28 cellular contexts compared by ENCODE assay signal in genomic region chr3:12689997-12690711, GRCh38. TPM values are rescaled to one million over a fixed set of nuclear protein-coding genes. Genes with fewer than 3 reads are reported as not detected.
DNase-seq lines count a peak whose midpoint lies in the region; ATAC-seq, FAIRE-seq and TF ChIP-seq lines count a peak whose summit lies in the region.
"Had no signal": no experiment of that assay in that cellular context is flagged by ENCODE, and none has a peak within 500 bp of the region (broad histone marks: within the 10 kb centered on the region; RNA-seq: fewer than 3 reads in every experiment).

No MANE protein-coding gene starts in this region.

- FAIRE-seq in GM12878 (lab: Jason Lieb, UNC): no peak
- FAIRE-seq: A204.1, HTR-8/SVneo, RCC 7860 had no signal

- DNase-seq in left ventricle myocardium inferior: no peak
- no peak for DNase-seq in heart left ventricle
- no peak for DNase-seq in GM12878 (ENCODE audit: low read depth, low spot score)
- no peak for DNase-seq in NOMO-1 treated with dmso at 0.1 percent for 144 hours (lab: John Stamatoyannopoulos, UW; ENCODE audit: unreplicated experiment)
- no peak for DNase-seq in putamen (ENCODE audit: low spot score)
- no peak for DNase-seq in smooth muscle cell (lab: John Stamatoyannopoulos, UW; ENCODE audit: unreplicated experiment)
- DNase-seq: AML-193; CD8-positive, alpha-beta T cell; DMS 273 treated with DMSO at 0.1 percent for 48 hours; DND-41; GM23248; H7; HFFc6; Karpas-422; NCI-H1092; NCI-H1436; NCI-H187 treated with DMSO at 0.1 percent for 48 hours; NCI-H2107; NCI-H524; NCI-H774; SK-N-SH; SW 1271 had no signal

- no TSS peak for BruUV-seq in GM12878 (replicated peaks; lab: Mats Ljungman, UMichigan)

- H2AFZ ChIP-seq in KMS-11 (ENCODE audit: low read depth) (peak overlapping the region; percentile 22; the same call in 1 of the 2 replicates), GM12878 (ENCODE audit: control insufficient read depth, low read depth, low read length) (no peak overlapping the region), parathyroid adenoma (peak overlapping the region; percentile 36), smooth muscle cell (ENCODE audit: low read depth) (no peak overlapping the region)
- H2AFZ ChIP-seq: GM23248 had no signal

- H3K27me3 ChIP-seq in left ventricle myocardium inferior (ENCODE audit: low read depth): no peaks in the 10 kb centered on the region
- no peaks in the 10 kb centered on the region for H3K27me3 ChIP-seq in heart left ventricle
- no peaks in the 10 kb centered on the region for H3K27me3 ChIP-seq in KMS-11 (ENCODE audit: insufficient read depth, low read depth)
- H3K27me3 ChIP-seq in GM12878 (replicated peaks in 1 of 2; ENCODE audit: control insufficient read depth in 2 of 2, insufficient read depth in 2 of 2, low read length in 1 of 2): no peaks in the 10 kb centered on the region
- no peaks in the 10 kb centered on the region for H3K27me3 ChIP-seq in parathyroid adenoma (ENCODE audit: control insufficient read depth, insufficient read depth, low read length)
- H3K27me3 ChIP-seq in smooth muscle cell (ENCODE audit: low read depth): no peaks in the 10 kb centered on the region
- H3K27me3 ChIP-seq: BLaER1 treated with 17β-estradiol and CSF1 and Interleukin-3, amounts not matched to agents 10 nM and 100 nM had no signal

- intact Hi-C loops in left ventricle myocardium inferior (cut with micrococcal nuclease) (no loop called here), heart left ventricle (cut with DNase I) (no loop called here), GM12878 (cut with micrococcal nuclease; ENCODE audit: unreplicated experiment) (no loop called here)

- no peak for TF ChIP-seq EP300 in GM12878 (IDR thresholded peaks at IDR 0.05; ENCODE audit: borderline replicate concordance in 1 of 2, control insufficient read depth in 1 of 2, low read depth in 2 of 2, low read length in 2 of 2)

- TF ChIP-seq POLR2A in heart left ventricle (IDR thresholded peaks at IDR 0.05): no peak
- TF ChIP-seq POLR2A in GM12878 (IDR thresholded peaks at IDR 0.05; ENCODE audit: low read depth, low read length): no peak

- no peaks in the 10 kb centered on the region for H3F3A ChIP-seq in smooth muscle cell (ENCODE audit: low read depth)

- H3K79me2 ChIP-seq in KMS-11 (ENCODE audit: insufficient read depth, low read depth): no peaks in the 10 kb centered on the region
- no peaks in the 10 kb centered on the region for H3K79me2 ChIP-seq in GM12878 (ENCODE audit: control insufficient read depth, insufficient read depth, low read length)
- no peaks in the 10 kb centered on the region for H3K79me2 ChIP-seq in parathyroid adenoma
- H3K79me2 ChIP-seq in smooth muscle cell (ENCODE audit: low read depth): no peaks in the 10 kb centered on the region

- H3K4me2 ChIP-seq in KMS-11: 0 out of 2 replicates have a peak overlapping the region, but pooled peaks have one; percentile 39
- H3K4me2 ChIP-seq in GM12878 (ENCODE audit: control insufficient read depth, insufficient read depth): no peak overlapping the region
- H3K4me2 ChIP-seq in parathyroid adenoma (ENCODE audit: low read length): no peak overlapping the region
- H3K4me2 ChIP-seq in smooth muscle cell: no peak overlapping the region
- H3K4me2 ChIP-seq: BLaER1 treated with 17β-estradiol and CSF1 and Interleukin-3, amounts not matched to agents 10 nM and 100 nM; SK-N-SH had no signal

- peak overlapping the region; percentile 23 for H3K27ac ChIP-seq in left ventricle myocardium inferior (replicated peaks)
- no peak overlapping the region for H3K27ac ChIP-seq in heart left ventricle
- no peak overlapping the region for H3K27ac ChIP-seq in KMS-11
- H3K27ac ChIP-seq in GM12878 (ENCODE audit: control insufficient read depth, insufficient read depth): no peak overlapping the region
- H3K27ac ChIP-seq in parathyroid adenoma: no peak overlapping the region
- H3K27ac ChIP-seq in smooth muscle cell (ENCODE audit: low read depth): no peak overlapping the region
- H3K27ac ChIP-seq: BLaER1 treated with 17β-estradiol and CSF1 and Interleukin-3, amounts not matched to agents 10 nM and 100 nM; GM23248 had no signal

- RAD21 ChIA-PET in GM12878 (lab: Charles Lee; ENCODE audit: unreplicated experiment): no interaction called here

- in situ Hi-C loops in GM12878 (cut with MboI): no loop called here

- SMC1A ChIA-PET in GM12878 (lab: Charles Lee; ENCODE audit: uncharacterized antibody, unreplicated experiment): no interaction called here

- 75 to 91% (median 77%) methylated on average over 5 to 11 of the region's 11 CpGs for WGBS in heart left ventricle, 4 donors
- 51% methylated on average over 11 of the region's 11 CpGs for WGBS in GM12878 (ENCODE audit: insufficient coverage, insufficient replicate concordance, low lambda C conversion rate, missing lambda C conversion rate)
- 82% methylated on average over 11 of the region's 11 CpGs for WGBS in smooth muscle cell (ENCODE audit: low lambda C conversion rate)

- TF ChIP-seq CTCF in left ventricle myocardium inferior (IDR thresholded peaks at IDR 0.05; ENCODE audit: borderline replicate concordance): no peak
- TF ChIP-seq CTCF in heart left ventricle (IDR thresholded peaks at IDR 0.05): no peak
- TF ChIP-seq CTCF in KMS-11 (conservative IDR thresholded peaks at IDR 0.05; ENCODE audit: low read depth, low read length): no peak
- no peak for TF ChIP-seq CTCF in GM12878 (IDR thresholded peaks at IDR 0.05 in 2 of 3, conservative IDR thresholded peaks at IDR 0.05 in 1 of 3; ENCODE audit: control insufficient read depth in 2 of 3, extremely low read depth in 1 of 3, insufficient read depth in 1 of 3, low read depth in 3 of 3, low read length in 3 of 3)
- TF ChIP-seq CTCF in parathyroid adenoma (IDR thresholded peaks at IDR 0.05): no peak
- TF ChIP-seq CTCF in smooth muscle cell (IDR thresholded peaks at IDR 0.05; ENCODE audit: borderline replicate concordance, insufficient read depth, poor library complexity, severe bottlenecking): no peak

- H3K9ac ChIP-seq in KMS-11 (no peak overlapping the region), GM12878 (ENCODE audit: control insufficient read depth, insufficient read depth, low read length) (no peak overlapping the region), parathyroid adenoma (no peak overlapping the region), smooth muscle cell (ENCODE audit: low read depth) (no peak overlapping the region)
- H3K9ac ChIP-seq: BLaER1 treated with 17β-estradiol and CSF1 and Interleukin-3, amounts not matched to agents 10 nM and 100 nM; GM23248; SK-N-SH had no signal

- no peaks in the 10 kb centered on the region for H3K36me3 ChIP-seq in left ventricle myocardium inferior
- H3K36me3 ChIP-seq in heart left ventricle: no peaks in the 10 kb centered on the region
- H3K36me3 ChIP-seq in KMS-11 (ENCODE audit: insufficient read depth): no peaks in the 10 kb centered on the region
- H3K36me3 ChIP-seq in GM12878 (ENCODE audit: control insufficient read depth in 2 of 2, insufficient read depth in 2 of 2, low read length in 1 of 2): no peaks in the 10 kb centered on the region
- H3K36me3 ChIP-seq in parathyroid adenoma (ENCODE audit: control insufficient read depth, insufficient read depth, low read length): no peaks in the 10 kb centered on the region
- H3K36me3 ChIP-seq in smooth muscle cell (ENCODE audit: low read depth): no peaks in the 10 kb centered on the region
- H3K36me3 ChIP-seq: BLaER1 treated with 17β-estradiol and CSF1 and Interleukin-3, amounts not matched to agents 10 nM and 100 nM had no signal

- ATAC-seq in heart left ventricle: no peak
- ATAC-seq in GM12878: no peak
- ATAC-seq: CD8-positive, alpha-beta T cell had no signal

- POLR2A ChIA-PET in GM12878 (lab: Charles Lee): no interaction called here

- TF ChIP-seq RAD21 in GM12878 (IDR thresholded peaks at IDR 0.05; ENCODE audit: insufficient read depth, low read depth, low read length): no peak

- H3K4me3 ChIP-seq in left ventricle myocardium inferior (no peak overlapping the region), heart left ventricle (no peak overlapping the region), KMS-11 (IDR thresholded peaks at IDR 0.05; ENCODE audit: insufficient read depth, low read depth, low read length) (no peak overlapping the region), GM12878 (no peak overlapping the region), parathyroid adenoma (ENCODE audit: low read depth, low read length) (no peak overlapping the region), smooth muscle cell (no peak overlapping the region)
- H3K4me3 ChIP-seq: BLaER1 treated with 17β-estradiol and CSF1 and Interleukin-3, amounts not matched to agents 10 nM and 100 nM; GM23248 had no signal

- CTCF ChIA-PET in GM12878 (lab: Yijun Ruan, JAX): no interaction called here

- H3K4me1 ChIP-seq in left ventricle myocardium inferior (peaks cover 2% of the 10 kb centered on the region), heart left ventricle (peaks cover 0 to 13% (median 0%) of the 10 kb centered on the region in 12 donors), KMS-11 (ENCODE audit: low read depth, poor library complexity, severe bottlenecking) (peaks cover 15% of the 10 kb centered on the region), GM12878 (ENCODE audit: control insufficient read depth, insufficient read depth, low read length) (no peaks in the 10 kb centered on the region), parathyroid adenoma (peaks cover 13% of the 10 kb centered on the region), smooth muscle cell (ENCODE audit: low read depth) (no peaks in the 10 kb centered on the region)

- H4K20me1 ChIP-seq in KMS-11 (ENCODE audit: insufficient read depth): no peaks in the 10 kb centered on the region
- H4K20me1 ChIP-seq in GM12878 (ENCODE audit: control insufficient read depth, insufficient read depth): no peaks in the 10 kb centered on the region
- no peaks in the 10 kb centered on the region for H4K20me1 ChIP-seq in smooth muscle cell (ENCODE audit: low read depth)
- H4K20me1 ChIP-seq: BLaER1 treated with 17β-estradiol and CSF1 and Interleukin-3, amounts not matched to agents 10 nM and 100 nM had no signal

- H3K9me3 ChIP-seq in left ventricle myocardium inferior (replicated peaks) (no peaks in the 10 kb centered on the region), heart left ventricle (no peaks in the 10 kb centered on the region), GM12878 (replicated peaks; ENCODE audit: control insufficient read depth, insufficient read depth, low read length) (no peaks in the 10 kb centered on the region), parathyroid adenoma (ENCODE audit: control insufficient read depth, low read length) (no peaks in the 10 kb centered on the region), smooth muscle cell (replicated peaks; ENCODE audit: low read depth) (no peaks in the 10 kb centered on the region)
- H3K9me3 ChIP-seq: BLaER1 treated with 17β-estradiol and CSF1 and Interleukin-3, amounts not matched to agents 10 nM and 100 nM; SK-N-SH had no signal

RNA-seq across cellular contexts. Expression of gene RAF1, which starts 26.2 kb away (rescaled TPM):
- total RNA-seq in left ventricle myocardium inferior (137 TPM), heart left ventricle (100 to 1,000 TPM in 8 of 9 donors, 10 to 100 TPM in 1; 99.2 to 197 (median 135) TPM), GM12878 (2014; rRNA removed) (109 and 120 TPM in 2 replicates), GM12878 (2014; rRNA removed; fragmentation: Illumina TruSeq; extraction: Trizol) (77.2 and 81.3 TPM in 2 replicates), GM12878 (2021) (64.9 and 74.4 TPM in 2 replicates), smooth muscle cell (72.2 and 75.4 TPM in 2 replicates)
- polyA plus RNA-seq in heart left ventricle (100 to 1,000 TPM in 1 of 2 donors, 10 to 100 TPM in 1; 62.7 to 159 TPM), GM12878 (2011; rRNA removed) (130 and 151 TPM in 2 replicates), GM12878 (2014; fragmentation: Illumina TruSeq; extraction: Trizol) (89.6 and 90.2 TPM in 2 replicates), GM12878 (2014; fragmentation: Nextera tagmentation; extraction: Ambion mirVana) (10 to 100 TPM; 20.4 to 27.9 TPM), GM12878 (2014; rRNA removed) (79.1 and 85.2 TPM in 2 replicates), GM12878 (2016; fragmentation: Nextera tagmentation; extraction: Ambion mirVana) (10 to 100 TPM; 72.4 to 73.8 TPM), smooth muscle cell (48.4 and 54.0 TPM in 2 replicates)
- total RNA-seq in GM12878 (2013; cell fraction: nucleolus; rRNA removed): 213 and 218 TPM in 2 replicates
- 60.3 TPM for polyA plus RNA-seq in GM12878 (2011; ENCODE audit: low read depth)
- 114 and 121 TPM in 2 replicates for polyA plus RNA-seq in GM12878 (2011; cell fraction: cytosol; rRNA removed)
- polyA plus RNA-seq in GM12878 (2011; cell fraction: nucleus; rRNA removed): 170 and 171 TPM in 2 replicates
- 67.1 and 78.9 TPM in 2 replicates for polyA plus RNA-seq in GM12878 (2012)
- polyA minus RNA-seq in GM12878 (2011; rRNA and poly(A)+ RNA removed): 245 and 259 TPM in 2 replicates
- polyA minus RNA-seq in GM12878 (2011; cell fraction: cytosol; rRNA and poly(A)+ RNA removed): 63.6 and 64.3 TPM in 2 replicates
- polyA minus RNA-seq in GM12878 (2011; cell fraction: nucleus; rRNA and poly(A)+ RNA removed): 144 and 145 TPM in 2 replicates

Comparison
In these comparisons a context has a peak if more than half of its experiments do, and no peak if none do; other contexts are left out.
1. H2AFZ ChIP-seq: peak in KMS-11 (single experiment) and parathyroid adenoma (single experiment); none in GM12878 (single experiment) and smooth muscle cell (single experiment).